ENCODE assay signal across 11 cellular contexts in the genomic region with DNA sequence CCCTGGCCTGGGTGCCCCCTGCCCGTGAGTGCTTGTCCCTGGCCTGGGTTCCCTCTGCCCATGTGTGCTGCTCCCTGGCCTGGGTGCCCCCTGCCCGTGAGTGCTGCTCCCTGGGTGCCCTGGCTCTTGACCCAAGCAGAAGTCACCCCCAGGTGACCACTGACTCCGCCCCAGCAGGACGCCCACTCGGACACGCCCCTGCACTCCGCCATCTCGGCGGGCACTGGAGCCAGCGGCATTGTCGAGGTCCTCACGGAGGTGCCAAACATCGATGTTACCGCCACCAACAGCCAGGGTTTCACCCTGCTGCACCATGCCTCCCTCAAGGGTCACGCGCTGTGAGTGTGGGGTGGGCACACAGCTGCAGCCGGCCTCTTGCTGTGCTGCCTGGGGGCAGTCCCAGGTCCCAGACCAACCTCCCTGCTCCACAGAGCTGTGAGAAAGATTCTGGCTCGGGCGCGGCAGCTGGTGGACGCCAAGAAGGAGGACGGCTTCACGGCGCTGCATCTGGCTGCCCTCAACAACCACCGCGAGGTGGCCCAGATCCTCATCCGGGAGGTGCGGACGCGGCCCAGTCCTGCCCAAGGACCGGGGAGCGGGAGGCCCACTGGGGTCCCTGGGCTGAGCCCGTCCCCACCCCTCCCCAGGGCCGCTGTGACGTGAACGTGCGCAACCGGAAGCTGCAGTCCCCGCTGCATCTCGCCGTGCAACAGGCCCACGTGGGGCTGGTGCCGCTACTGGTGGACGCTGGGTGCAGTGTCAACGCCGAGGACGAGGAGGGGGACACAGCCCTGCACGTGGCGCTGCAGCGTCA. TPM values are rescaled to one million over a fixed set of nuclear protein-coding genes. Genes with fewer than 3 reads are reported as not detected.
A peak's percentile ranks its signal among the peaks of the same experiment; 100 is the strongest.
DNase-seq lines count a peak whose midpoint lies in the region; ATAC-seq and TF ChIP-seq lines count a peak whose summit lies in the region.
"Had no signal": no experiment of that assay in that cellular context is flagged by ENCODE, and none has a peak within 500 bp of the region (broad histone marks: within the 10 kb centered on the region; RNA-seq: fewer than 3 reads in every experiment).

No MANE protein-coding gene starts in this region.

- ATAC-seq in psoas muscle (no peak), HG03159 (IDR thresholded peaks at IDR 0.05; ENCODE audit: unreplicated experiment) (no peak)

- H3K9me3 Mint-ChIP-seq in glutamatergic neuron (ENCODE audit: unreplicated experiment) = peaks cover 11% of the 10 kb centered on the region
- H3K9me3 Mint-ChIP-seq: mesothelial cell of epicardium had no signal

- TF ChIP-seq CTCF in GM06990 (IDR thresholded peaks at IDR 0.05; ENCODE audit: insufficient read depth, low read length, poor library complexity, severe bottlenecking) (no peak), glutamatergic neuron (IDR thresholded peaks at IDR 0.05; ENCODE audit: partially characterized antibody, unreplicated experiment) (no peak), psoas muscle (IDR thresholded peaks at IDR 0.05) (no peak)

- peak; percentile 30 for DNase-seq in GM06990 (ENCODE audit: extremely low read depth, insufficient read length)
- peak; percentile 67 for DNase-seq in NCI-H69 (lab: John Stamatoyannopoulos, UW)
- peak; percentile 26 for DNase-seq in glutamatergic neuron
- peak; percentile 18 to 52 for DNase-seq in psoas muscle
- DNase-seq in SW480 (ENCODE audit: low spot score) = no peak
- no peak for DNase-seq in NCI-H2227 (lab: John Stamatoyannopoulos, UW; ENCODE audit: unreplicated experiment)
- DNase-seq: NCI-H2107 had no signal

- 88 to 91% (median 91%) methylated on average over 47 to 50 of the region's 50 CpGs for WGBS in psoas muscle, 3 donors

- H3K27me3 Mint-ChIP-seq in glutamatergic neuron (ENCODE audit: unreplicated experiment) = peaks cover 16% of the 10 kb centered on the region

- no peaks in the 10 kb centered on the region; the same call in 1 of the 2 replicates for H3K27me3 ChIP-seq in GM06990 (replicated peaks; ENCODE audit: control insufficient read depth, insufficient read depth, low read length)
- peaks cover 0 to 2% (median 0%) of the 10 kb centered on the region in 3 donors for H3K27me3 ChIP-seq in psoas muscle (ENCODE audit: insufficient read depth in 3 of 3, low read length in 2 of 3)

- H3K9me3 ChIP-seq in psoas muscle = no peaks in the 10 kb centered on the region

- H3K27ac ChIP-seq in psoas muscle = no peak overlapping the region
- H3K27ac ChIP-seq: HL-60 had no signal

- H3K4me3 ChIP-seq in GM06990 (replicated peaks; ENCODE audit: low read depth, low read length) (no peak overlapping the region), psoas muscle (no peak overlapping the region)

- H3K4me1 ChIP-seq in psoas muscle = peaks cover 16% of the 10 kb centered on the region

- no peak overlapping the region for H3K4me3 Mint-ChIP-seq in glutamatergic neuron (ENCODE audit: unreplicated experiment)
- H3K4me3 Mint-ChIP-seq: mesothelial cell of epicardium had no signal

- peaks cover 2% of the 10 kb centered on the region for H3K4me1 Mint-ChIP-seq in glutamatergic neuron (ENCODE audit: low read depth, unreplicated experiment)

- intact Hi-C loops in psoas muscle (cut with DNase I) = no loop called here

- no peaks in the 10 kb centered on the region for H3K36me3 Mint-ChIP-seq in glutamatergic neuron (ENCODE audit: unreplicated experiment)
- H3K36me3 Mint-ChIP-seq: mesothelial cell of epicardium had no signal

- no peak overlapping the region for H3K27ac Mint-ChIP-seq in glutamatergic neuron (ENCODE audit: unreplicated experiment)
- H3K27ac Mint-ChIP-seq: mesothelial cell of epicardium had no signal

- H3K36me3 ChIP-seq in GM06990 (ENCODE audit: control insufficient read depth, insufficient read depth, low read length) (no peaks in the 10 kb centered on the region), psoas muscle (ENCODE audit: insufficient read depth in 1 of 2, low read depth in 1 of 2) (peaks cover 4 to 51% of the 10 kb centered on the region in 2 donors)

RNA-seq across cellular contexts. Expression of a gene that starts 3.9 kb away (rescaled TPM):
- 162 TPM for total RNA-seq in glutamatergic neuron (ENCODE audit: unreplicated experiment)
- total RNA-seq in psoas muscle = 1 to 10 TPM in 1 of 4 donors, under 1 TPM in 2, not detected in 1; 0.32 to 1.8 (median 0.64) TPM
- polyA plus RNA-seq in psoas muscle = under 1 TPM in 2 of 3 donors, not detected in 1; 0.25 to 0.29 TPM
- total RNA-seq: M059J had no signal

RNA-seq across cellular contexts. Expression of a gene that starts 12.7 kb away (rescaled TPM):
- total RNA-seq in glutamatergic neuron (ENCODE audit: unreplicated experiment) (77.7 TPM), psoas muscle (100 to 1,000 TPM in 1 of 4 donors, 10 to 100 TPM in 3; 66.5 to 106 (median 75.4) TPM)
- polyA plus RNA-seq in psoas muscle = 10 to 100 TPM; 41.8 to 80.5 (median 78.7) TPM

RNA-seq across cellular contexts. Expression of a gene that starts 28.1 kb away (rescaled TPM):
- 11.9 TPM for total RNA-seq in glutamatergic neuron (ENCODE audit: unreplicated experiment)
- total RNA-seq in psoas muscle = under 1 TPM in 3 of 4 donors, not detected in 1; 0.44 to 0.89 (median 0.82) TPM
- under 1 TPM; 0.15 to 0.96 (median 0.34) TPM for polyA plus RNA-seq in psoas muscle

RNA-seq across cellular contexts. Expression of a gene that starts 30.8 kb away (rescaled TPM):
- total RNA-seq in glutamatergic neuron (ENCODE audit: unreplicated experiment) (32.7 TPM), psoas muscle (10 to 100 TPM; 30.6 to 43.0 (median 36.4) TPM)
- polyA plus RNA-seq in psoas muscle = 10 to 100 TPM; 42.1 to 72.8 (median 55.2) TPM

RNA-seq across cellular contexts. Expression of a gene that starts 53.4 kb away (rescaled TPM):
- total RNA-seq in glutamatergic neuron (ENCODE audit: unreplicated experiment) = 123 TPM
- 100 to 1,000 TPM; 130 to 185 (median 167) TPM for total RNA-seq in psoas muscle
- 100 to 1,000 TPM; 137 to 207 (median 192) TPM for polyA plus RNA-seq in psoas muscle

Comparison
In these comparisons a context has a peak if more than half of its experiments do, and no peak if none do; other contexts are left out.
1. DNase-seq: peak in GM06990 (single experiment), NCI-H69 (single experiment), glutamatergic neuron (single experiment) and psoas muscle (2 of 2); none in SW480 (single experiment) and NCI-H2227 (single experiment).
2. RNA of a gene that starts 3.9 kb away (total RNA-seq): 162 TPM in glutamatergic neuron (single experiment); 0.32 to 1.8 TPM in psoas muscle; every median in the first group is over 10 times any median in the second.